Comparison of ENCODE assay signal across 8 cellular contexts in the genomic region with DNA sequence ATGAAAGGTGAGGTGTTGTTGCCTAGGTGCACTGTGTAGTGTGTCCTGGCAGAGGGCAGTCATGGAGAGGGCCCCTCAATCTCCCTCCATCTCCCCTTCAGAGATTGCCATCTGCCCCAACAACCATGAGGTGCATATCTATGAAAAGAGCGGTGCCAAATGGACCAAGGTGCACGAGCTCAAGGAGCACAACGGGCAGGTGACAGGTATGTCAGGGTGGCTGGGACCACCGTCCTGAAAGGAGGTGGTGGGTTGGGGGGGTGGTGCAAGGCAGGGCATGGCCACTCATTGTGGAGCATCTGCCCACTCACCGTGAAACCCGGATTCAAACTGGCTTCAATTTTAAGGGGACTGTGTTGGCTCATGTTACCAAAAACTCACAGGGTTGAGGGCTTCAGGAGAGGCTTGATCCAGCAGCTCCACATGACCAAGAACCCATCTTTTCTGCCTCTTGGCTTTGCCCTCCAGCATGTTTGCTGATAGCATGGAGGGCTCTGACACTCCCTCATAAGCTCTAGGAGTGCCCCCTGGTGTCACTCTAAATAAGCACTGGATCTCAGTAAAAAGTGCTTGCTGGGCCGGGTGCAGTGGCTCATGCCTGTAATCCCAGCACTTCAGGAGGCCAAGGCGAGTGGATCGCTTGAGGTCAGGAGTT.
DNase-seq lines count a peak whose midpoint lies in the region; ATAC-seq and TF ChIP-seq lines count a peak whose summit lies in the region.

No MANE protein-coding gene starts in this region.

- no peak for DNase-seq in activated CD4-positive, CD25-positive, alpha-beta regulatory T cell (lab: John Stamatoyannopoulos, UW)
- peak; percentile 83 for DNase-seq in NAMALWA (ENCODE audit: low spot score)
- DNase-seq in amniotic epithelial cell (ENCODE audit: low read depth), result peak; percentile 62
- DNase-seq in retinal pigment epithelial cell (ENCODE audit: low read depth), result no peak
- DNase-seq in NCI-H128 (lab: John Stamatoyannopoulos, UW; ENCODE audit: unreplicated experiment), result no peak
- DNase-seq in hepatic stellate cell (ENCODE audit: low spot score), result no peak

- TF ChIP-seq CTCF in retinal pigment epithelial cell (conservative IDR thresholded peaks at IDR 0.05; ENCODE audit: low read depth, low read length), result peak; percentile 35

- no peak overlapping the region for H3K4me3 ChIP-seq in retinal pigment epithelial cell (ENCODE audit: low read length)

- peak; percentile 36 to 57 for ATAC-seq in activated CD4-positive, CD25-positive, alpha-beta regulatory T cell treated with anti-CD3 and anti-CD28 coated beads, Interleukin-2, amount 50 U/mL, for 24 hours
- ATAC-seq in GM19463 (IDR thresholded peaks at IDR 0.05; ENCODE audit: unreplicated experiment), result no peak

Comparison
In these comparisons a context has a peak if more than half of its experiments do, and no peak if none do; other contexts are left out.
1. DNase-seq: peak in NAMALWA (single experiment) and amniotic epithelial cell (single experiment); none in activated CD4-positive, CD25-positive, alpha-beta regulatory T cell (0 of 4), retinal pigment epithelial cell (single experiment), NCI-H128 (single experiment) and hepatic stellate cell (single experiment).